26 cellular contexts compared by ENCODE assay signal in the genomic region with DNA sequence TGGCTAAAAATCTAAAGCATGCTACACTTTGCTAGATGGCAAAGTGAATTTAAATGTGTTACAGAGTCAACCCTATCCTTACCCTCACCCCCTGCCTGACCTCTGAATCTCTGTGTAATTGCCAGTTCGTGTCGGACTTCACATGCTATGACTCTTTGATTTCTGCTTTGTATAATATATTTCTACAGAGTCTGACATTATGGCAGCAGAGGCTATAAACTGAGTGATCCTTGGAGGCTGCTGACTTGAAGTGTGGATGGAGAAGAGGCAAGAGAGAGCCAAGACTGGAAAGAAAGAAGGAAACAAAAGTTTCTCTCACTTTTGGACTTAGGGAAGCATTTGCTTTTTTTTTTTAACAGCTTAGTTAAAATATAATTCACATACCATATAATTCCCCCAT.
"Had no signal": no experiment of that assay in that cellular context is flagged by ENCODE, and none has a peak within 500 bp of the region (broad histone marks: within the 10 kb centered on the region; RNA-seq: fewer than 3 reads in every experiment).

No MANE protein-coding gene starts in this region.

- H3K4me1 Mint-ChIP-seq: neural progenitor cell had no signal

- H3K79me2 ChIP-seq: hepatocyte had no signal

- H3K27ac ChIP-seq: dorsolateral prefrontal cortex, esophagus muscularis mucosa, foreskin keratinocyte, gastroesophageal sphincter, heart left ventricle, hepatocyte, left lung, neural progenitor cell, prostate gland, right atrium auricular region, suprapubic skin, transverse colon, upper lobe of right lung, uterus had no signal

- H3K36me3 ChIP-seq: esophagus muscularis mucosa, gastroesophageal sphincter, heart left ventricle, left lung, neural progenitor cell, prostate gland, right atrium auricular region, suprapubic skin, transverse colon, upper lobe of right lung, uterus had no signal

- H3K4me3 Mint-ChIP-seq: naive B cell; natural killer cell treated with Interleukin-12 subunit alpha and Interleukin-12 subunit beta and Interleukin-15 and Interleukin-18, amount 100 ng/mL, for 72 hours; neural progenitor cell; stimulated activated naive CD8-positive, alpha-beta T cell treated with anti-CD3 and anti-CD28 coated beads, Interleukin-15, amount 100 ng/mL, for 72 hours had no signal

- H3K27ac Mint-ChIP-seq: naive B cell; natural killer cell treated with Interleukin-12 subunit alpha and Interleukin-12 subunit beta and Interleukin-15 and Interleukin-18, amount 100 ng/mL, for 72 hours; neural progenitor cell had no signal

- H3K4me1 ChIP-seq: neural progenitor cell, prostate gland, uterus had no signal

- H3K9me3 ChIP-seq: esophagus muscularis mucosa, gastroesophageal sphincter, left lung, prostate gland, right atrium auricular region, suprapubic skin, transverse colon, upper lobe of right lung, uterus had no signal

- ATAC-seq: foreskin keratinocyte; gastroesophageal sphincter; heart left ventricle; left lung; natural killer cell treated with Interleukin-12 subunit alpha and Interleukin-12 subunit beta and Interleukin-15 and Interleukin-18, amount 100 ng/mL, for 72 hours; sciatic nerve; stimulated activated naive CD8-positive, alpha-beta T cell treated with anti-CD3 and anti-CD28 coated beads, Interleukin-15, amount 100 ng/mL, for 72 hours; upper lobe of right lung had no signal

- H3K36me3 Mint-ChIP-seq: naive B cell; natural killer cell treated with Interleukin-12 subunit alpha and Interleukin-12 subunit beta and Interleukin-15 and Interleukin-18, amount 100 ng/mL, for 72 hours; neural progenitor cell had no signal

- H3K4me3 ChIP-seq: dorsolateral prefrontal cortex, esophagus muscularis mucosa, gastroesophageal sphincter, heart left ventricle, hepatocyte, left lung, neural progenitor cell, prostate gland, right atrium auricular region, smooth muscle cell, suprapubic skin, transverse colon, upper lobe of right lung, uterus had no signal

- H3K27me3 ChIP-seq: dorsolateral prefrontal cortex, esophagus muscularis mucosa, foreskin keratinocyte, gastroesophageal sphincter, heart left ventricle, hepatocyte, left lung, neural progenitor cell, right atrium auricular region, suprapubic skin, transverse colon, upper lobe of right lung, uterus had no signal

- H3K9ac ChIP-seq: neural progenitor cell had no signal

- DNase-seq: dorsolateral prefrontal cortex; effector CD4-positive, alpha-beta T cell; heart left ventricle; kidney; left lung; naive B cell; stimulated activated CD4-positive, alpha-beta T cell treated with anti-CD3 and anti-CD28 coated beads, Interleukin-12 subunit alpha, Interleukin-12 subunit beta, amount 100 ng/mL, for 4 hours; stimulated activated CD4-positive, alpha-beta T cell treated with anti-CD3 and anti-CD28 coated beads, Interleukin-1b, Interleukin-23, amount 100 ng/mL, for 48 hours; stimulated activated CD4-positive, alpha-beta T cell treated with anti-CD3 and anti-CD28 coated beads, Interleukin-4, amount 100 ng/mL, for 1 hour; stimulated activated CD8-positive, alpha-beta memory T cell treated with anti-CD3 and anti-CD28 coated beads, Interleukin-4, amount 100 ng/mL, for 48 hours; stimulated activated naive CD4-positive, alpha-beta T cell; stimulated activated naive CD8-positive, alpha-beta T cell treated with anti-CD3 and anti-CD28 coated beads, Interleukin-15, amount 100 ng/mL, for 72 hours; transverse colon; upper lobe of right lung; uterus had no signal

- H3K9me3 Mint-ChIP-seq: naive B cell; neural progenitor cell; stimulated activated naive CD8-positive, alpha-beta T cell treated with anti-CD3 and anti-CD28 coated beads, Interleukin-15, amount 100 ng/mL, for 72 hours had no signal

- H3K4me2 ChIP-seq: hepatocyte, neural progenitor cell had no signal

- H3K27me3 Mint-ChIP-seq: naive B cell; natural killer cell treated with Interleukin-12 subunit alpha and Interleukin-12 subunit beta and Interleukin-15 and Interleukin-18, amount 100 ng/mL, for 72 hours; stimulated activated naive CD8-positive, alpha-beta T cell treated with anti-CD3 and anti-CD28 coated beads, Interleukin-15, amount 100 ng/mL, for 72 hours had no signal
